ENCODE assay signal across 1 cellular context in genomic region chr7:40329601-40330153, GRCh38.
TF ChIP-seq lines count a peak whose summit lies in the region.

No MANE protein-coding gene starts in this region.

TF ChIP-seq in H1, 55 proteins besides CTCF, POLR2A, EP300 and RAD21 (continued from another document):
- TF ChIP-seq CEBPB (IDR thresholded peaks at IDR 0.05; ENCODE audit: low read depth, low read length): no peak
TF ChIP-seq in H1: peak in this region for 0.
